Comparison of ENCODE assay signal across 1 cellular context in genomic region chr2:111930404-111930803, GRCh38.
TF ChIP-seq lines count a peak whose summit lies in the region.

No MANE protein-coding gene starts in this region.

TF ChIP-seq in endothelial cell of umbilical vein, 7 proteins besides CTCF, POLR2A, EP300 and RAD21:
- TF ChIP-seq POLR2AphosphoS5 (IDR thresholded peaks at IDR 0.05; ENCODE audit: insufficient read depth, low read depth, low read length) (no peak), MYC (IDR thresholded peaks at IDR 0.05; ENCODE audit: low read depth, low read length) (no peak), EZH2 (IDR thresholded peaks at IDR 0.05; ENCODE audit: borderline replicate concordance, low read depth, low read length, severe bottlenecking) (no peak), JUN (IDR thresholded peaks at IDR 0.05; ENCODE audit: borderline replicate concordance, insufficient read depth, insufficient read length, low read depth) (no peak), FOS (IDR thresholded peaks at IDR 0.05; ENCODE audit: borderline replicate concordance, insufficient read depth, low read length) (no peak), MAX (IDR thresholded peaks at IDR 0.05; ENCODE audit: insufficient read depth, insufficient read length) (no peak), GATA2 (IDR thresholded peaks at IDR 0.05; ENCODE audit: insufficient read depth, insufficient read length, low read depth, low read length) (no peak)
TF ChIP-seq in endothelial cell of umbilical vein: peak in this region for 0.
